9 cellular contexts compared by ENCODE assay signal in the genomic region with DNA sequence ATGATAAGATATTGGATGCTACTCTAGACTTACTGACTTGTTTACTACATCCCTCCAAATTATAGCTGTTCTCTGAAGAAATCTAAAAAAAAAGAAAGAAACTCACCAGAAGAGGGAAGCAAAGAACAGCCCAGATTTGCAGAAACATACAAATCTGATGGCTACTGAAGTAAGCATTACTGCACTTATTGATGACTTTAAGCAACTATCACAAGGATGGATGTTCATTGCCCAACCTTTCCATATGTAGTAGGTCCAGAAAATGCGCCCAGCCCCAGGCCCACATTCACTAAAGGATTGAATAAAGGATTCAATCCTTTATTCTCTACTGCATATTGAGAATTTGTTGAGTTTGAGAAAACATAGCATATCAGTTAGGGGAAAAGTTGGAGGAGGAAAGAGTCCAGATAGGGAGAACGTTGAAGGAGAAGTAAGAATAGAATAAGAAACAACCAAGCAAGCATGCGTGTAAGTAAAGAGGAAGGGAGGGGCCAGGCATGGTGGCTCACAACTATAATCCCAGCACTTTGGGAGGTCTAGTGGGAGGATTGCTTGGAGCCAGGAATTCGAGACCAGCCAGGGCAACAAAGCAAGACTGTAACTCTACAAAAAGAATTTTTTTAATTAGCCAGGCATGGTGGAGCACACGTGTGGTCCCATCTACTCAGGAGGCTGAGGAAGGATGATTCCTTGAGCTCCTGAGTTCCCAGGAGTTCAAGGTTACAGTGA.
A peak's percentile ranks its signal among the peaks of the same experiment; 100 is the strongest.
DNase-seq lines count a peak whose midpoint lies in the region; ATAC-seq and TF ChIP-seq lines count a peak whose summit lies in the region.
"Had no signal": no experiment of that assay in that cellular context is flagged by ENCODE, and none has a peak within 500 bp of the region (broad histone marks: within the 10 kb centered on the region; RNA-seq: fewer than 3 reads in every experiment).

No MANE protein-coding gene starts in this region.

- no peak for TF ChIP-seq EP300 in Ishikawa (IDR thresholded peaks at IDR 0.05; ENCODE audit: borderline replicate concordance)

- H3K4me3 ChIP-seq in WI38 (ENCODE audit: low read depth, low read length) = no peak overlapping the region
- H3K4me3 ChIP-seq: BLaER1 had no signal

- peak; percentile 68 for TF ChIP-seq RAD21 in Ishikawa (IDR thresholded peaks at IDR 0.05; ENCODE audit: low read depth)

- DNase-seq in DMS53 (lab: John Stamatoyannopoulos, UW) (peak; percentile 44), DMS53 treated with DMSO at 0.1 percent for 48 hours (lab: John Stamatoyannopoulos, UW; ENCODE audit: unreplicated experiment) (no peak), iris pigment epithelial cell (ENCODE audit: low read depth) (peak; percentile 52), GM19238 (ENCODE audit: insufficient read length, low spot score) (no peak)
- no peak for DNase-seq in activated CD8-positive, alpha-beta memory T cell treated with anti-CD3 and anti-CD28 coated beads, Interleukin-2, amount 50 U/mL, for 48 hours

- ATAC-seq in GM21515 (IDR thresholded peaks at IDR 0.05; ENCODE audit: unreplicated experiment) = peak; percentile 72

- TF ChIP-seq CTCF in WI38 (IDR thresholded peaks at IDR 0.05; ENCODE audit: low read depth, low read length) = 0 out of 2 replicates have a peak, but pooled peaks have one; percentile 4

TF ChIP-seq in Ishikawa, 13 proteins besides CTCF, POLR2A, EP300 and RAD21:
- no peak for TF ChIP-seq CREB1 (IDR thresholded peaks at IDR 0.05; ENCODE audit: low read depth)
- TF ChIP-seq NFIC (IDR thresholded peaks at IDR 0.05) = no peak
- no peak for TF ChIP-seq FOXM1 (IDR thresholded peaks at IDR 0.05; ENCODE audit: borderline replicate concordance, low read depth)
- no peak for TF ChIP-seq ZBTB7A (IDR thresholded peaks at IDR 0.05; ENCODE audit: low read depth)
- TF ChIP-seq, protein P1, sequence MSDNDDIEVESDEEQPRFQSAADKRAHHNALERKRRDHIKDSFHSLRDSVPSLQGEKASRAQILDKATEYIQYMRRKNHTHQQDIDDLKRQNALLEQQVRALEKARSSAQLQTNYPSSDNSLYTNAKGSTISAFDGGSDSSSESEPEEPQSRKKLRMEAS (IDR thresholded peaks at IDR 0.05) = no peak
- no peak for TF ChIP-seq CEBPB (IDR thresholded peaks at IDR 0.05)

Comparison
In these comparisons a context has a peak if more than half of its experiments do, and no peak if none do; other contexts are left out.
1. DNase-seq: peak in DMS53 (single experiment) and iris pigment epithelial cell (single experiment); none in DMS53 treated with DMSO at 0.1 percent for 48 hours (single experiment), GM19238 (single experiment) and activated CD8-positive, alpha-beta memory T cell treated with anti-CD3 and anti-CD28 coated beads, Interleukin-2, amount 50 U/mL, for 48 hours (single experiment).